20 cellular contexts compared by ENCODE assay signal in the genomic region with DNA sequence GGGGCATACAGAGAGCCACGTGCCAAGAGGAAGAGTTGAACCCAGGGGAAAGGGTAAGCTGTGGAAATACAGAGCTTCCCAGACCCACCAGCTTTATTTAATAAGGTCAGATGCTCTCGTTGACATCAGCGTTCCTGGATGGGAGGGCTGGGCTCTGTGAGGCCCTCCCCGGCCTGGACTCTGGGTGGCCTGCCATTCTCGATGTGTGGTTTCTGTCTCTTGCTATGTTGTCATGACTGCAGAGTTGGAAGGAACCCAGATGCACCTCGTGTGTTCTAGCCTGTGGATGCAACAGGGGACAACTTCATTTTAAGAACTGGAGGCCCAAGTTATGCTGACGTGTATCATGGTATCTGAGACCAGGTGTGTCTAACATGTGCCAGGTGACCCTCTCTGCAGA.
"Had no signal": no experiment of that assay in that cellular context is flagged by ENCODE, and none has a peak within 500 bp of the region (broad histone marks: within the 10 kb centered on the region; RNA-seq: fewer than 3 reads in every experiment).

No MANE protein-coding gene starts in this region.

- H3K9ac ChIP-seq: KMS-11 had no signal

- H3K27ac Mint-ChIP-seq: IgD-negative memory B cell had no signal

- H3K27me3 Mint-ChIP-seq: IgD-negative memory B cell had no signal

- H3K27ac ChIP-seq: HL-60, KMS-11, RWPE1 had no signal

- H3K4me3 Mint-ChIP-seq: IgD-negative memory B cell had no signal

- H3K4me1 Mint-ChIP-seq: IgD-negative memory B cell had no signal

- DNase-seq: Kasumi-1, MM.1S, NCI-H1092 treated with DMSO at 0.1 percent for 48 hours, NCI-H1436, NCI-H187, NCI-H2029, NCI-H2081 treated with DMSO at 0.1 percent for 48 hours, NCI-H2171, NCI-H226, NCI-H446, NCI-H510A, NCI-H524 treated with DMSO at 0.1 percent for 48 hours, NCI-H69, NCI-H774, SHP77 had no signal

- H3K4me2 ChIP-seq: KMS-11 had no signal

- H3K4me3 ChIP-seq: K562 had no signal
